ENCODE assay signal across 8 cellular contexts in the genomic region with DNA sequence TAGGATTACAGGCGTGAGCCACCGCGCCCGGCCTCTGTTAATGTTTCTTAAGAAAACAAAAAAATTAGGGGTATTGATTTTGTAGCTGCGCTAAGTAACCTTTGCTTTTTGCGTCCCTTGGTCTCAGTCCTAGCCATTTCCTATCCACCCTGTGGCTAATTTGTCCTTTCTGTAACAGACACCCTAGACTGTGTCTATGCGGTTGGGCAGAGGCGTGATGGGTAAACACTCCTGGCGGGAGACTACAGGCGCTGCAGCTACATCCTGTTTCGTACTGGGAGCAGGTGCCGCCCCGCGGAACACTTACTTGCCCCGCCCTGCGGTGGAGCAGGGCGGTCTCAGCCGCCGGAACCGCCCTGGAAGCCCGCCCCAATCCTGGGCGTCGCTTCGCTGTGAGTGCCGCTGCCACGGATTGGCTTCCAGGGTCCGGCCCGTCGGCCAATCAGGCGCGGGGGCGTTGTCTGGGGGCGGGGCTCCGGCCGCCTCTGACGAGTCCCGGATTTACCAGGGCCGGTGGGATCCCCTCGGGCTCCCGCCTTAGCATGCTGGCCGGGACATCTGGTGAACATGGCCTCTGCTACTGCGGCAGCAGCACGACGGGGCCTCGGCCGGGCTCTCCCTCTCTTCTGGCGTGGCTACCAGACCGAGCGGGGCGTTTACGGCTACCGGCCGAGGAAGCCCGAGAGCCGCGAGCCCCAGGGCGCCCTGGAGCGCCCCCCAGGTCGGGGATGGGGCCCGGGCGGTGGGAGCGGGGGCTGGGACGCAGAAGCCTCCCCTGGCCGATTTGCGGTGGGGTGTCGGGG. TPM values are rescaled to one million over a fixed set of nuclear protein-coding genes. Genes with fewer than 3 reads are reported as not detected.
A peak's percentile ranks its signal among the peaks of the same experiment; 100 is the strongest.
DNase-seq lines count a peak whose midpoint lies in the region; ATAC-seq, FAIRE-seq and TF ChIP-seq lines count a peak whose summit lies in the region.

A gene with protein sequence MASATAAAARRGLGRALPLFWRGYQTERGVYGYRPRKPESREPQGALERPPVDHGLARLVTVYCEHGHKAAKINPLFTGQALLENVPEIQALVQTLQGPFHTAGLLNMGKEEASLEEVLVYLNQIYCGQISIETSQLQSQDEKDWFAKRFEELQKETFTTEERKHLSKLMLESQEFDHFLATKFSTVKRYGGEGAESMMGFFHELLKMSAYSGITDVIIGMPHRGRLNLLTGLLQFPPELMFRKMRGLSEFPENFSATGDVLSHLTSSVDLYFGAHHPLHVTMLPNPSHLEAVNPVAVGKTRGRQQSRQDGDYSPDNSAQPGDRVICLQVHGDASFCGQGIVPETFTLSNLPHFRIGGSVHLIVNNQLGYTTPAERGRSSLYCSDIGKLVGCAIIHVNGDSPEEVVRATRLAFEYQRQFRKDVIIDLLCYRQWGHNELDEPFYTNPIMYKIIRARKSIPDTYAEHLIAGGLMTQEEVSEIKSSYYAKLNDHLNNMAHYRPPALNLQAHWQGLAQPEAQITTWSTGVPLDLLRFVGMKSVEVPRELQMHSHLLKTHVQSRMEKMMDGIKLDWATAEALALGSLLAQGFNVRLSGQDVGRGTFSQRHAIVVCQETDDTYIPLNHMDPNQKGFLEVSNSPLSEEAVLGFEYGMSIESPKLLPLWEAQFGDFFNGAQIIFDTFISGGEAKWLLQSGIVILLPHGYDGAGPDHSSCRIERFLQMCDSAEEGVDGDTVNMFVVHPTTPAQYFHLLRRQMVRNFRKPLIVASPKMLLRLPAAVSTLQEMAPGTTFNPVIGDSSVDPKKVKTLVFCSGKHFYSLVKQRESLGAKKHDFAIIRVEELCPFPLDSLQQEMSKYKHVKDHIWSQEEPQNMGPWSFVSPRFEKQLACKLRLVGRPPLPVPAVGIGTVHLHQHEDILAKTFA (plus strand): TSS at position 488 of the 803 bp plus-strand sequence. CDS start 80 bp downstream, at position 568.

- peak within 1 kb of the TSS; percentile 89 for H3K9ac ChIP-seq in keratinocyte (ENCODE audit: control insufficient read depth, extremely low read depth, insufficient read depth, low read length)

- FAIRE-seq in keratinocyte (lab: Jason Lieb, UNC) = no peak

- no peaks in the 10 kb centered on the region for H3K36me3 ChIP-seq in keratinocyte (ENCODE audit: control insufficient read depth in 2 of 2, extremely low read depth in 1 of 2, insufficient read depth in 2 of 2, low read length in 2 of 2)

- no peaks in the 10 kb centered on the region for H3K27me3 ChIP-seq in keratinocyte (ENCODE audit: control insufficient read depth, extremely low read depth, insufficient read depth, low read length)

- DNase-seq in AML-193 (lab: John Stamatoyannopoulos, UW) (peak; percentile 93 to 96), NCI-H446 treated with DMSO at 0.1 percent for 48 hours (lab: John Stamatoyannopoulos, UW) (peak; percentile 93), cerebellar nuclear complex (lab: John Stamatoyannopoulos, UW) (peak; percentile 65 to 91), keratinocyte (ENCODE audit: low read depth, low spot score) (peak; percentile 85)
- DNase-seq in stimulated activated CD4-positive, alpha-beta T cell treated with anti-CD3 and anti-CD28 coated beads, Interleukin-15, amount 100 ng/mL, for 1 hour (ENCODE audit: low read depth in 1 of 2, low spot score in 1 of 2) = peak; percentile 96 to 99

- peak within 1 kb of the TSS; percentile 86 to 95 (median 87) for H3K4me3 ChIP-seq in keratinocyte (ENCODE audit: control insufficient read depth in 2 of 3, extremely low read depth in 1 of 3, insufficient read depth in 2 of 3, low read depth in 1 of 3, low read length in 3 of 3)

- H3K4me1 ChIP-seq in keratinocyte (ENCODE audit: control insufficient read depth, extremely low read depth, insufficient read depth, low read length) = peaks cover 16% of the 10 kb centered on the region

- peak; percentile 97 for ATAC-seq in GM19035 (IDR thresholded peaks at IDR 0.05; ENCODE audit: unreplicated experiment)
- peak; percentile 97 for ATAC-seq in HG03354 (IDR thresholded peaks at IDR 0.05; ENCODE audit: poor library complexity, severe bottlenecking, unreplicated experiment)
- ATAC-seq in activated CD4-positive, CD25-positive, alpha-beta regulatory T cell treated with anti-CD3 and anti-CD28 coated beads, Interleukin-2, amount 50 U/mL, for 24 hours = peak; percentile 99 to 100

- peak within 1 kb of the TSS; percentile 87 for H3K4me2 ChIP-seq in keratinocyte (ENCODE audit: control insufficient read depth, extremely low read depth, insufficient read depth, low read depth, low read length)

- H3K9me3 ChIP-seq in keratinocyte (ENCODE audit: control insufficient read depth, low read depth, low read length) = no peaks in the 10 kb centered on the region

- dilution Hi-C loops in keratinocyte (cut with MboI; ENCODE audit: extremely low pct_ligation_motif_present, low sequenced_read_pairs) = no loop called here

- H4K20me1 ChIP-seq in keratinocyte (ENCODE audit: control insufficient read depth, extremely low read depth, insufficient read depth, low read length) = no peaks in the 10 kb centered on the region

- H3K9me1 ChIP-seq in keratinocyte (ENCODE audit: control insufficient read depth, extremely low read depth, insufficient read depth, low read length) = no peaks in the 10 kb centered on the region

- H3K27ac ChIP-seq in keratinocyte (ENCODE audit: control insufficient read depth, insufficient read depth, low read length) = peak within 1 kb of the TSS; percentile 79

- H2AFZ ChIP-seq in keratinocyte (ENCODE audit: control insufficient read depth, low read length) = peak within 1 kb of the TSS; percentile 55

- H3K79me2 ChIP-seq in keratinocyte (ENCODE audit: control insufficient read depth, insufficient read depth, low read length) = peaks cover 17% of the 10 kb centered on the region

- TF ChIP-seq CTCF in keratinocyte (optimal IDR thresholded peaks at IDR 0.05 in 1 of 3, IDR thresholded peaks at IDR 0.05 in 1 of 3, conservative IDR thresholded peaks at IDR 0.05 in 1 of 3; ENCODE audit: extremely low read depth in 1 of 3, insufficient read depth in 2 of 3, low read length in 3 of 3) = peak; percentile 19 to 43 (median 33)

RNA-seq across cellular contexts. Expression of the gene that starts here (rescaled TPM):
- polyA plus RNA-seq in keratinocyte = 7.8 to 19.5 TPM (median 12.8 TPM) in 3 replicates
- polyA plus RNA-seq in keratinocyte (2011; ENCODE audit: low read depth) = 9.3 TPM
- polyA plus RNA-seq in keratinocyte (2011; cell fraction: cytosol; rRNA removed) = 9.5 and 11.4 TPM in 2 replicates
- 12.0 and 14.2 TPM in 2 replicates for polyA plus RNA-seq in keratinocyte (2011; cell fraction: nucleus; rRNA removed)
- 2.0 and 8.6 TPM in 2 replicates for polyA plus RNA-seq in keratinocyte (2012; ENCODE audit: low replicate concordance)
- polyA minus RNA-seq in keratinocyte = 20.8 to 42.9 TPM (median 27.2 TPM) in 3 replicates
- 22.8 TPM for polyA minus RNA-seq in keratinocyte (2011; cell fraction: cytosol; rRNA and poly(A)+ RNA removed)
- polyA minus RNA-seq in keratinocyte (2011; cell fraction: nucleus; rRNA and poly(A)+ RNA removed) = 8.2 and 23.0 TPM in 2 replicates

Comparison
In these comparisons a context has a peak if more than half of its experiments do, and no peak if none do; other contexts are left out.
1. Peak in every context shown above with its lines: DNase-seq, ATAC-seq, H3K4me3 ChIP-seq and H3K27ac ChIP-seq.